In the genomic region with DNA sequence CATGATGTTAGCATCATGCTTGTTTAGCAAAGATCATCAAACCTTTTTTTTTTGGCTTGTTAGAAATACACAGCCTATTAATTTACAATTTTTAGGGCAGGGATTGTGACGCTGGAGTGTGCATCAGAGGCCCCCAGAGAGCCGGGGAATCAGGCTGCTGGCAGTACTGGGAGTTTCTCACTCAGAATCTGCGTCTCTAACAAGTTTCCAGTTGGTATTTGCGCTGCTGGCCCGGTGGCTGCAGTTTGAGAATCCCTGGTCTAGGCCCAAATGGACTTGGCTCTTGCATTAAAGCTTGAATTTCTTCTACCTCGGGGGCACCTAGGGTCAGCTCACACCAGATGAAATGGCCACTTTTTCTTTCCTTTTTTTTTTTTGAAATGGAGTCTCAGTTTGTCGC, we compare ENCODE assay signal across 17 cellular contexts.
"Had no signal": no experiment of that assay in that cellular context is flagged by ENCODE, and none has a peak within 500 bp of the region (broad histone marks: within the 10 kb centered on the region; RNA-seq: fewer than 3 reads in every experiment).

No MANE protein-coding gene starts in this region.

- H3K27me3 ChIP-seq: gastrocnemius medialis, upper lobe of right lung, vagina had no signal

- H3K4me1 Mint-ChIP-seq: stimulated activated effector memory CD8-positive, alpha-beta T cell treated with anti-CD3 and anti-CD28 coated beads, Interleukin-12 subunit alpha, Interleukin-12 subunit beta, amount 100 ng/mL, for 72 hours had no signal

- H3K9me3 Mint-ChIP-seq: memory B cell; mesothelial cell of epicardium; natural killer cell; stimulated activated effector memory CD8-positive, alpha-beta T cell treated with anti-CD3 and anti-CD28 coated beads, Interleukin-12 subunit alpha, Interleukin-12 subunit beta, amount 100 ng/mL, for 72 hours had no signal

- DNase-seq: effector memory CD4-positive, alpha-beta T cell; islet precursor cell; left lung; natural killer cell; stimulated activated CD4-positive, alpha-beta T cell treated with anti-CD3 and anti-CD28 coated beads, Interleukin-4, amount 100 ng/mL, for 1 hour; stimulated activated CD8-positive, alpha-beta memory T cell treated with anti-CD3 and anti-CD28 coated beads, Interleukin-4, amount 100 ng/mL, for 48 hours; stimulated activated naive CD8-positive, alpha-beta T cell treated with anti-CD3 and anti-CD28 coated beads, Interleukin-15, Interleukin-2, amounts not matched to agents 100 U/mL and 50 U/mL, for 24 hours; tibial artery had no signal

- H3K9me3 ChIP-seq: gastrocnemius medialis, left lung, lower lobe of right lung, tibial artery, upper lobe of right lung, vagina had no signal

- H3K27ac Mint-ChIP-seq: memory B cell; mesothelial cell of epicardium; natural killer cell; stimulated activated effector memory CD8-positive, alpha-beta T cell treated with anti-CD3 and anti-CD28 coated beads, Interleukin-12 subunit alpha, Interleukin-12 subunit beta, amount 100 ng/mL, for 72 hours had no signal

- H3K27ac ChIP-seq: left lung, lower lobe of right lung, tibial artery, upper lobe of right lung, vagina had no signal

- H3K4me3 Mint-ChIP-seq: memory B cell; mesothelial cell of epicardium; natural killer cell; stimulated activated effector memory CD8-positive, alpha-beta T cell treated with anti-CD3 and anti-CD28 coated beads, Interleukin-12 subunit alpha, Interleukin-12 subunit beta, amount 100 ng/mL, for 72 hours had no signal

- H3K4me3 ChIP-seq: gastrocnemius medialis, left lung, lower lobe of right lung, tibial artery, upper lobe of right lung, vagina had no signal

- H3K36me3 ChIP-seq: gastrocnemius medialis, left lung, lower lobe of right lung, tibial artery, upper lobe of right lung, vagina had no signal

- H3K36me3 Mint-ChIP-seq: memory B cell; mesothelial cell of epicardium; natural killer cell; stimulated activated effector memory CD8-positive, alpha-beta T cell treated with anti-CD3 and anti-CD28 coated beads, Interleukin-12 subunit alpha, Interleukin-12 subunit beta, amount 100 ng/mL, for 72 hours had no signal

- FAIRE-seq: endometrium had no signal

- H3K4me1 ChIP-seq: left lung, lower lobe of right lung, tibial artery, upper lobe of right lung, vagina had no signal

- ATAC-seq: esophagus mucosa; natural killer cell; stimulated activated effector memory CD8-positive, alpha-beta T cell treated with anti-CD3 and anti-CD28 coated beads, Interleukin-12 subunit alpha, Interleukin-12 subunit beta, amount 100 ng/mL, for 72 hours; stimulated activated naive CD8-positive, alpha-beta T cell treated with anti-CD3 and anti-CD28 coated beads, Interleukin-15, Interleukin-2, amounts not matched to agents 100 U/mL and 50 U/mL, for 24 hours had no signal
